15 cellular contexts compared by ENCODE assay signal in genomic region chr3:62940763-62941632, GRCh38.
DNase-seq lines count a peak whose midpoint lies in the region; ATAC-seq, FAIRE-seq and TF ChIP-seq lines count a peak whose summit lies in the region.
"Had no signal": no experiment of that assay in that cellular context is flagged by ENCODE, and none has a peak within 500 bp of the region (broad histone marks: within the 10 kb centered on the region; RNA-seq: fewer than 3 reads in every experiment).

No MANE protein-coding gene starts in this region.

- peaks cover 23% of the 10 kb centered on the region for H3K4me1 ChIP-seq in KMS-11 (ENCODE audit: low read depth, poor library complexity, severe bottlenecking)
- H3K4me1 ChIP-seq in CD8-positive, alpha-beta memory T cell (ENCODE audit: insufficient read depth, low read length): no peaks in the 10 kb centered on the region

- POLR2A ChIA-PET in activated CD4-positive, alpha-beta T cell treated with anti-CD3 and anti-CD28 coated beads, Interleukin-2, amount 10 ng/mL, durations not matched to agents 7 days and 5 days (lab: Charles Lee): no interaction called here
- POLR2A ChIA-PET in CD8-positive, alpha-beta memory T cell (lab: Charles Lee): no interaction called here

- no peaks in the 10 kb centered on the region for H3K27me3 ChIP-seq in KMS-11 (ENCODE audit: insufficient read depth, low read depth)
- H3K27me3 ChIP-seq in bronchial epithelial cell (ENCODE audit: control insufficient read depth, insufficient read depth, low read length): no peaks in the 10 kb centered on the region
- no peaks in the 10 kb centered on the region for H3K27me3 ChIP-seq in CD8-positive, alpha-beta memory T cell (ENCODE audit: insufficient read depth, low read length, poor library complexity, severe bottlenecking)

- no peaks in the 10 kb centered on the region for H3K36me3 Mint-ChIP-seq in mesothelial cell of epicardium
- no peaks in the 10 kb centered on the region for H3K36me3 Mint-ChIP-seq in activated CD4-positive, alpha-beta T cell treated with anti-CD3 and anti-CD28 coated beads, Interleukin-2, amount 10 ng/mL, durations not matched to agents 7 days and 5 days (ENCODE audit: low read depth)
- H3K36me3 Mint-ChIP-seq in CD8-positive, alpha-beta memory T cell: no peaks in the 10 kb centered on the region
- H3K36me3 Mint-ChIP-seq: activated CD4-positive, alpha-beta memory T cell treated with anti-CD3 and anti-CD28 coated beads for 36 hours; activated naive CD4-positive, alpha-beta T cell treated with anti-CD3 and anti-CD28 coated beads, Interleukin-2, amount 50 U/mL, for 24 hours had no signal

- H3K4me3 ChIP-seq in KMS-11 (IDR thresholded peaks at IDR 0.05; ENCODE audit: insufficient read depth, low read depth, low read length): no peak overlapping the region
- H3K4me3 ChIP-seq in bronchial epithelial cell (ENCODE audit: low read depth, low read length): no peak overlapping the region
- H3K4me3 ChIP-seq in CD8-positive, alpha-beta memory T cell (ENCODE audit: low read length): no peak overlapping the region

- peak overlapping the region; percentile 69 for H3K27ac ChIP-seq in KMS-11
- no peak overlapping the region for H3K27ac ChIP-seq in CD8-positive, alpha-beta memory T cell (ENCODE audit: low read depth, low read length)

- H2AFZ ChIP-seq in KMS-11 (ENCODE audit: low read depth): peak overlapping the region; percentile 75

- H3K4me2 ChIP-seq in KMS-11: peak overlapping the region; percentile 68

- peak overlapping the region; percentile 24 for H3K27ac Mint-ChIP-seq in mesothelial cell of epicardium
- H3K27ac Mint-ChIP-seq in activated CD4-positive, alpha-beta T cell treated with anti-CD3 and anti-CD28 coated beads, Interleukin-2, amount 10 ng/mL, durations not matched to agents 7 days and 5 days: no peak overlapping the region
- H3K27ac Mint-ChIP-seq in CD8-positive, alpha-beta memory T cell: no peak overlapping the region
- H3K27ac Mint-ChIP-seq: activated CD4-positive, alpha-beta memory T cell treated with anti-CD3 and anti-CD28 coated beads for 36 hours; activated naive CD4-positive, alpha-beta T cell treated with anti-CD3 and anti-CD28 coated beads, Interleukin-2, amount 50 U/mL, for 24 hours had no signal

- no peak for FAIRE-seq in bronchial epithelial cell (lab: Jason Lieb, UNC)

- H3K9me3 ChIP-seq in CD8-positive, alpha-beta memory T cell (ENCODE audit: low read length): no peaks in the 10 kb centered on the region

- H3K4me1 Mint-ChIP-seq in mesothelial cell of epicardium: no peaks in the 10 kb centered on the region
- no peaks in the 10 kb centered on the region for H3K4me1 Mint-ChIP-seq in activated CD4-positive, alpha-beta T cell treated with anti-CD3 and anti-CD28 coated beads, Interleukin-2, amount 10 ng/mL, durations not matched to agents 7 days and 5 days
- no peaks in the 10 kb centered on the region for H3K4me1 Mint-ChIP-seq in CD8-positive, alpha-beta memory T cell
- H3K4me1 Mint-ChIP-seq: activated naive CD4-positive, alpha-beta T cell treated with anti-CD3 and anti-CD28 coated beads, Interleukin-2, amount 50 U/mL, for 24 hours had no signal

- no peak overlapping the region for H3K4me3 Mint-ChIP-seq in mesothelial cell of epicardium
- H3K4me3 Mint-ChIP-seq in activated CD4-positive, alpha-beta T cell treated with anti-CD3 and anti-CD28 coated beads, Interleukin-2, amount 10 ng/mL, durations not matched to agents 7 days and 5 days: no peak overlapping the region
- H3K4me3 Mint-ChIP-seq in CD8-positive, alpha-beta memory T cell: no peak overlapping the region
- H3K4me3 Mint-ChIP-seq: activated CD4-positive, alpha-beta memory T cell treated with anti-CD3 and anti-CD28 coated beads for 36 hours; activated naive CD4-positive, alpha-beta T cell treated with anti-CD3 and anti-CD28 coated beads, Interleukin-2, amount 50 U/mL, for 24 hours had no signal

- ATAC-seq in HG02678 (IDR thresholded peaks at IDR 0.05; ENCODE audit: unreplicated experiment): no peak
- ATAC-seq: sciatic nerve had no signal

- H3K9ac ChIP-seq in KMS-11: peak overlapping the region; percentile 52; the same call in 1 of the 2 replicates

- DNase-seq in EH (ENCODE audit: low read depth) (peak; percentile 14), bronchial epithelial cell (ENCODE audit: low read depth) (peak; percentile 31), mesothelial cell of epicardium (ENCODE audit: low spot score in 2 of 2, unreplicated experiment in 2 of 2) (no peak), cerebellar nuclear complex (lab: John Stamatoyannopoulos, UW) (no peak)
- no peak for DNase-seq in activated CD4-positive, alpha-beta T cell treated with anti-CD3 and anti-CD28 coated beads, Interleukin-2, amount 10 ng/mL, durations not matched to agents 7 days and 5 days
- no peak for DNase-seq in CD8-positive, alpha-beta memory T cell
- DNase-seq: activated CD4-positive, alpha-beta memory T cell treated with anti-CD3 and anti-CD28 coated beads for 36 hours; COR-L47; NCI-H1105; NK-92 treated with Interleukin-12 subunit alpha and Interleukin-12 subunit beta, amount 100 ng/mL, for 24 hours; SW 1271 had no signal

- no peaks in the 10 kb centered on the region for H3K79me2 ChIP-seq in KMS-11 (ENCODE audit: insufficient read depth, low read depth)

- CTCF ChIA-PET in activated CD4-positive, alpha-beta T cell treated with anti-CD3 and anti-CD28 coated beads, Interleukin-2, amount 10 ng/mL, durations not matched to agents 7 days and 5 days (lab: Charles Lee): no interaction called here
- CTCF ChIA-PET in CD8-positive, alpha-beta memory T cell (lab: Charles Lee): no interaction called here

- H3K36me3 ChIP-seq in KMS-11 (ENCODE audit: insufficient read depth) (no peaks in the 10 kb centered on the region), bronchial epithelial cell (ENCODE audit: control insufficient read depth, insufficient read depth, low read length) (no peaks in the 10 kb centered on the region)
- no peaks in the 10 kb centered on the region for H3K36me3 ChIP-seq in CD8-positive, alpha-beta memory T cell (ENCODE audit: insufficient read depth, low read length)

- H3K9me3 Mint-ChIP-seq in mesothelial cell of epicardium: peaks cover 11% of the 10 kb centered on the region
- H3K9me3 Mint-ChIP-seq in activated CD4-positive, alpha-beta T cell treated with anti-CD3 and anti-CD28 coated beads, Interleukin-2, amount 10 ng/mL, durations not matched to agents 7 days and 5 days: no peaks in the 10 kb centered on the region
- peaks cover 0 to 8% (median 4%) of the 10 kb centered on the region in 5 donors for H3K9me3 Mint-ChIP-seq in CD8-positive, alpha-beta memory T cell
- H3K9me3 Mint-ChIP-seq: activated CD4-positive, alpha-beta memory T cell treated with anti-CD3 and anti-CD28 coated beads for 36 hours; activated naive CD4-positive, alpha-beta T cell treated with anti-CD3 and anti-CD28 coated beads, Interleukin-2, amount 50 U/mL, for 24 hours had no signal

- H3K27me3 Mint-ChIP-seq in mesothelial cell of epicardium (ENCODE audit: low read depth): peaks cover 6% of the 10 kb centered on the region
- no peaks in the 10 kb centered on the region for H3K27me3 Mint-ChIP-seq in activated CD4-positive, alpha-beta T cell treated with anti-CD3 and anti-CD28 coated beads, Interleukin-2, amount 10 ng/mL, durations not matched to agents 7 days and 5 days
- no peaks in the 10 kb centered on the region for H3K27me3 Mint-ChIP-seq in CD8-positive, alpha-beta memory T cell
- H3K27me3 Mint-ChIP-seq: activated CD4-positive, alpha-beta memory T cell treated with anti-CD3 and anti-CD28 coated beads for 36 hours; activated naive CD4-positive, alpha-beta T cell treated with anti-CD3 and anti-CD28 coated beads, Interleukin-2, amount 50 U/mL, for 24 hours had no signal

- TF ChIP-seq CTCF in KMS-11 (conservative IDR thresholded peaks at IDR 0.05; ENCODE audit: low read depth, low read length) (no peak), bronchial epithelial cell (IDR thresholded peaks at IDR 0.05; ENCODE audit: insufficient read depth, low read length, severe bottlenecking) (no peak), mesothelial cell of epicardium (IDR thresholded peaks at IDR 0.05; ENCODE audit: unreplicated experiment) (no peak)

- H4K20me1 ChIP-seq in KMS-11 (ENCODE audit: insufficient read depth): no peaks in the 10 kb centered on the region

Comparison
In these comparisons a context has a peak if more than half of its experiments do, and no peak if none do; other contexts are left out.
1. DNase-seq: peak in EH (single experiment) and bronchial epithelial cell (single experiment); none in mesothelial cell of epicardium (0 of 2), activated CD4-positive, alpha-beta T cell treated with anti-CD3 and anti-CD28 coated beads, Interleukin-2, amount 10 ng/mL, durations not matched to agents 7 days and 5 days (single experiment), CD8-positive, alpha-beta memory T cell (0 of 5) and cerebellar nuclear complex (0 of 2).